In genomic region chr1:113871597-113872113, GRCh38 we compare ENCODE assay signal across 1 cellular context.
TF ChIP-seq lines count a peak whose summit lies in the region.

TSS of gene PTPN22 (minus strand) at chr1:113871712.

TF ChIP-seq in K562, 482 proteins besides CTCF, POLR2A, EP300 and RAD21 (continued from another document and continues in another):
- TF ChIP-seq ZNF639 (CRISPR knock-in tag; conservative IDR thresholded peaks at IDR 0.05 in 1 of 2, IDR thresholded peaks at IDR 0.05 in 1 of 2) (peak in 1 of 2 experiments; percentile 55; a peak in 1 of 4 replicates), HNRNPK (IDR thresholded peaks at IDR 0.05; ENCODE audit: low read depth, low read length, poor library complexity, severe bottlenecking) (no peak), NFYB (IDR thresholded peaks at IDR 0.05; ENCODE audit: extremely low read depth, insufficient read length) (no peak), PTRF (tag; IDR thresholded peaks at IDR 0.05) (no peak), HEY1 (CRISPR knock-in tag; IDR thresholded peaks at IDR 0.05; ENCODE audit: borderline replicate concordance) (no peak), XRCC3 (IDR thresholded peaks at IDR 0.05) (no peak), E2F6 (IDR thresholded peaks at IDR 0.05; ENCODE audit: borderline replicate concordance in 1 of 2, extremely low read depth in 1 of 2, insufficient read depth in 1 of 2, insufficient read length in 1 of 2, low read depth in 1 of 2, low read length in 1 of 2, poor library complexity in 1 of 2, severe bottlenecking in 1 of 2) (peak in 1 of 2 experiments; percentile 68), FOXK2 (conservative IDR thresholded peaks at IDR 0.05 in 1 of 2, IDR thresholded peaks at IDR 0.05 in 1 of 2; ENCODE audit: low read depth in 2 of 2) (no peak), UBTF (IDR thresholded peaks at IDR 0.05; ENCODE audit: borderline replicate concordance in 1 of 2, low read depth in 2 of 2, low read length in 2 of 2) (no peak), EGR1 (conservative IDR thresholded peaks at IDR 0.05) (no peak), XRCC5 (IDR thresholded peaks at IDR 0.05; ENCODE audit: low read depth, low read length) (no peak), SRSF1 (IDR thresholded peaks at IDR 0.05; ENCODE audit: low read depth, low read length) (no peak), BRF1 (IDR thresholded peaks at IDR 0.05; ENCODE audit: borderline replicate concordance, extremely low read depth, insufficient read length) (no peak), MEF2A (IDR thresholded peaks at IDR 0.05; ENCODE audit: control insufficient read depth, low read depth, low read length) (no peak), HIVEP1 (CRISPR knock-in tag; IDR thresholded peaks at IDR 0.05) (no peak), ARID1B (IDR thresholded peaks at IDR 0.05) (0 out of 2 replicates have a peak, but pooled peaks have one; percentile 11), SIX5 (IDR thresholded peaks at IDR 0.05; ENCODE audit: borderline replicate concordance in 1 of 2, insufficient read depth in 1 of 2, low read depth in 1 of 2, low read length in 2 of 2) (no peak), USF2 (CRISPR knock-in tag; IDR thresholded peaks at IDR 0.05) (no peak), HDAC8 (tag; IDR thresholded peaks at IDR 0.05) (no peak), NFIX (CRISPR knock-in tag; IDR thresholded peaks at IDR 0.05; ENCODE audit: low read depth) (no peak), ZC3H8 (IDR thresholded peaks at IDR 0.05) (no peak), SMC3 (conservative IDR thresholded peaks at IDR 0.05; ENCODE audit: insufficient read depth, low read depth, low read length) (no peak), SMAD4 (CRISPR knock-in tag; conservative IDR thresholded peaks at IDR 0.05) (peak; percentile 53; the same call in 1 of the 2 replicates), ZNF584 (CRISPR knock-in tag; IDR thresholded peaks at IDR 0.05; ENCODE audit: low read depth) (peak; percentile 55; the same call in 1 of the 2 replicates), ERF (CRISPR knock-in tag; IDR thresholded peaks at IDR 0.05) (peak; percentile 44; the same call in 1 of the 2 replicates), ZNF778 (CRISPR knock-in tag; IDR thresholded peaks at IDR 0.05) (no peak), ZBTB40 (IDR thresholded peaks at IDR 0.05) (no peak), ZBTB40 (CRISPR knock-in tag; IDR thresholded peaks at IDR 0.05) (no peak), ZNF134 (CRISPR knock-in tag; conservative IDR thresholded peaks at IDR 0.05) (no peak), GTF2F1 (IDR thresholded peaks at IDR 0.05; ENCODE audit: low read depth, low read length) (no peak), ZNF146 (CRISPR knock-in tag; IDR thresholded peaks at IDR 0.05; ENCODE audit: unreplicated experiment) (no peak), TBP (optimal IDR thresholded peaks at IDR 0.05; ENCODE audit: low read depth, low read length) (no peak), POLR2AphosphoS2 (IDR thresholded peaks at IDR 0.05; ENCODE audit: low read length) (no peak), ZNF431 (CRISPR knock-in tag; IDR thresholded peaks at IDR 0.05) (no peak), ZNF347 (CRISPR knock-in tag; IDR thresholded peaks at IDR 0.05; ENCODE audit: low read depth) (no peak), MAFK (IDR thresholded peaks at IDR 0.05; ENCODE audit: low read length) (no peak), CTBP1 (IDR thresholded peaks at IDR 0.05; ENCODE audit: borderline replicate concordance) (no peak), ZNF717 (CRISPR knock-in tag; IDR thresholded peaks at IDR 0.05) (no peak)
- TF ChIP-seq, protein P1, sequence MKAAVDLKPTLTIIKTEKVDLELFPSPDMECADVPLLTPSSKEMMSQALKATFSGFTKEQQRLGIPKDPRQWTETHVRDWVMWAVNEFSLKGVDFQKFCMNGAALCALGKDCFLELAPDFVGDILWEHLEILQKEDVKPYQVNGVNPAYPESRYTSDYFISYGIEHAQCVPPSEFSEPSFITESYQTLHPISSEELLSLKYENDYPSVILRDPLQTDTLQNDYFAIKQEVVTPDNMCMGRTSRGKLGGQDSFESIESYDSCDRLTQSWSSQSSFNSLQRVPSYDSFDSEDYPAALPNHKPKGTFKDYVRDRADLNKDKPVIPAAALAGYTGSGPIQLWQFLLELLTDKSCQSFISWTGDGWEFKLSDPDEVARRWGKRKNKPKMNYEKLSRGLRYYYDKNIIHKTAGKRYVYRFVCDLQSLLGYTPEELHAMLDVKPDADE (conservative IDR thresholded peaks at IDR 0.05; ENCODE audit: control insufficient read depth, low read depth, low read length), result no peak
- TF ChIP-seq, protein P2, sequence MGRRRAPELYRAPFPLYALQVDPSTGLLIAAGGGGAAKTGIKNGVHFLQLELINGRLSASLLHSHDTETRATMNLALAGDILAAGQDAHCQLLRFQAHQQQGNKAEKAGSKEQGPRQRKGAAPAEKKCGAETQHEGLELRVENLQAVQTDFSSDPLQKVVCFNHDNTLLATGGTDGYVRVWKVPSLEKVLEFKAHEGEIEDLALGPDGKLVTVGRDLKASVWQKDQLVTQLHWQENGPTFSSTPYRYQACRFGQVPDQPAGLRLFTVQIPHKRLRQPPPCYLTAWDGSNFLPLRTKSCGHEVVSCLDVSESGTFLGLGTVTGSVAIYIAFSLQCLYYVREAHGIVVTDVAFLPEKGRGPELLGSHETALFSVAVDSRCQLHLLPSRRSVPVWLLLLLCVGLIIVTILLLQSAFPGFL (CRISPR knock-in tag; IDR thresholded peaks at IDR 0.05), result no peak
- TF ChIP-seq, protein P3, sequence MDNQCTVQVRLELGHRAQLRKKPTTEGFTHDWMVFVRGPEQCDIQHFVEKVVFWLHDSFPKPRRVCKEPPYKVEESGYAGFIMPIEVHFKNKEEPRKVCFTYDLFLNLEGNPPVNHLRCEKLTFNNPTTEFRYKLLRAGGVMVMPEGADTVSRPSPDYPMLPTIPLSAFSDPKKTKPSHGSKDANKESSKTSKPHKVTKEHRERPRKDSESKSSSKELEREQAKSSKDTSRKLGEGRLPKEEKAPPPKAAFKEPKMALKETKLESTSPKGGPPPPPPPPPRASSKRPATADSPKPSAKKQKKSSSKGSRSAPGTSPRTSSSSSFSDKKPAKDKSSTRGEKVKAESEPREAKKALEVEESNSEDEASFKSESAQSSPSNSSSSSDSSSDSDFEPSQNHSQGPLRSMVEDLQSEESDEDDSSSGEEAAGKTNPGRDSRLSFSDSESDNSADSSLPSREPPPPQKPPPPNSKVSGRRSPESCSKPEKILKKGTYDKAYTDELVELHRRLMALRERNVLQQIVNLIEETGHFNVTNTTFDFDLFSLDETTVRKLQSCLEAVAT (IDR thresholded peaks at IDR 0.05), result peak in 1 of 2 experiments; percentile 91; a peak in 2 of 4 replicates
